Comparison of ENCODE assay signal across 8 cellular contexts in the genomic region with DNA sequence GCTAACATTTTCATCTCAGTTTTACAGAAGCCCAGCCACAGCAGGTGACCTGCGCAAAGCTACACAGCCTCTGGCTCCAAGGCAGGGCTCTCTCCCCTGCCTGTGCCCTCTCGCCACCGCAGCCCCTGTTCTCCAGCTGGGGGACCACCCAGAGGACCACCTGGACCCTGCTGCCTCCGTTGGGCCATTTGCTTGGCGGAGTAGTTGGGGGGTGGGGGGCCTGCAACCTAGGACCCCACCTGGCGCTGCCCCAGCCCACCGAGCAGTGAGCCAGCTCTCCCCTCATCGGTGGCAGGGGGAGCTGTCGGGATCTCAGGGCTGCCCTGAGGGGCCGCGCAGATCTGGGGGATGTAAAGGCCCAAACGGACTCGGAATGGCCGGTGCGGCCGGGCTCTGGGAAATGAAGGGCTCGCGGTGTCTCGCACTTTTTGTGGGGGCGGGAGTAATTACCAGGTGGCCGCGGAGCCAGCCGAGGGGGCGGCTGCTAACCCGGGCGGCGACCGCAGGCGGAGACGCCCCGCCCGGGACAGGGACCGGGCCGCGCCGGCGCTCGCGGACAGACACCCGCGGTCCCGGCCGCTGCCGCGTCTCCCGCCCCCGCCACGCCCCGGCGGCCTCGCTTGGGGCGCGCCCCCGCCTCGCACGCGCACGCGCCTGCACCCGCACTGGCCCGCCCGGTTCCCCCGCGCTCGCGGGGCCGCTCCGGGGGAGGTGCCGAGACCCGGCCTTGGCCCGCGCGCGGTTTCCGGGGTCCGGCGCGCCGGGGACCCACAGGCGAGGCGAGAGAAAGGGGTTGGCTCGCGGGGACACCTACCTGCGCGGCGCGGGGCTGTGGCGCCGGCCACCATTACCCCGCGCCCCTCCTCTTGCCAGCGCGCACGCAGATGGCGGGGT. TPM values are rescaled to one million over a fixed set of nuclear protein-coding genes. Genes with fewer than 3 reads are reported as not detected.
A peak's percentile ranks its signal among the peaks of the same experiment; 100 is the strongest.
DNase-seq lines count a peak whose midpoint lies in the region; ATAC-seq and TF ChIP-seq lines count a peak whose summit lies in the region.

No MANE protein-coding gene starts in this region.

- POLR2A ChIA-PET in CD8-positive, alpha-beta T cell (lab: Charles Lee), result interaction anchor here (0.7 to 3.3 kb wide), 5 partner anchors 9 to 25 kb away, joined by 3 to 25 read pairs (median 4); a partner anchor contains a TSS

- no peaks in the 10 kb centered on the region for H3K27me3 Mint-ChIP-seq in CD8-positive, alpha-beta T cell (ENCODE audit: low read depth)

- peak in 3 of 7 experiments; percentile 36 to 65 (median 57) for DNase-seq in CD8-positive, alpha-beta T cell
- no peak for DNase-seq in vagina (ENCODE audit: extremely low spot score in 2 of 2)
- no peak for DNase-seq in NCI-H1694 treated with DMSO at 0.1 percent for 48 hours (lab: John Stamatoyannopoulos, UW)

- peaks cover 52% of the 10 kb centered on the region for H3K4me1 ChIP-seq in CD8-positive, alpha-beta T cell (ENCODE audit: insufficient read depth, low read length)
- no peaks in the 10 kb centered on the region for H3K4me1 ChIP-seq in endocrine pancreas (ENCODE audit: control insufficient read depth, insufficient read depth, low read length)
- peaks cover 7% of the 10 kb centered on the region for H3K4me1 ChIP-seq in mucosa of stomach (ENCODE audit: control insufficient read depth, insufficient read depth, low read length)
- peaks cover 39% of the 10 kb centered on the region for H3K4me1 ChIP-seq in vagina

- peak overlapping the region; percentile 41 for H3K4me3 ChIP-seq in CD8-positive, alpha-beta T cell (ENCODE audit: low read depth, low read length)
- H3K4me3 ChIP-seq in endocrine pancreas (ENCODE audit: control insufficient read depth, insufficient read depth, low read length), result no peak overlapping the region
- H3K4me3 ChIP-seq in mucosa of stomach (ENCODE audit: low read length), result peak overlapping the region; percentile 15
- peak overlapping the region; percentile 55 to 68 for H3K4me3 ChIP-seq in vagina

- H3K9ac ChIP-seq in endocrine pancreas (ENCODE audit: control insufficient read depth, insufficient read depth, low read length), result peak overlapping the region; percentile 58
- peak overlapping the region; percentile 47 for H3K9ac ChIP-seq in mucosa of stomach (ENCODE audit: low read length)

- CTCF ChIA-PET in CD8-positive, alpha-beta T cell (lab: Charles Lee), result interaction anchor here (0.6 to 3.9 kb wide), 6 partner anchors 10 to 76 kb away, joined by 3 to 20 read pairs (median 8); a partner anchor contains a TSS

- no peak for TF ChIP-seq CTCF in CD8-positive, alpha-beta T cell (IDR thresholded peaks at IDR 0.05)
- no peak for TF ChIP-seq CTCF in vagina (IDR thresholded peaks at IDR 0.05)

- intact Hi-C loops in CD8-positive, alpha-beta T cell (cut with DNase I, micrococcal nuclease), result loop anchor here (1.0 to 10.0 kb wide), 2 partner anchors 10 to 622 kb away; no protein-coding TSS in a partner anchor
- intact Hi-C loops in vagina (cut with DNase I), result no loop called here

- peak overlapping the region; percentile 62 for H3K27ac Mint-ChIP-seq in CD8-positive, alpha-beta T cell

- no peak overlapping the region for H3K27ac ChIP-seq in CD8-positive, alpha-beta T cell (ENCODE audit: low read depth, low read length)
- H3K27ac ChIP-seq in vagina, result peak overlapping the region; percentile 71

- H3K36me3 ChIP-seq in CD8-positive, alpha-beta T cell (ENCODE audit: insufficient read depth, low read length), result no peaks in the 10 kb centered on the region
- H3K36me3 ChIP-seq in endocrine pancreas (ENCODE audit: control insufficient read depth, insufficient read depth, low read length), result no peaks in the 10 kb centered on the region
- H3K36me3 ChIP-seq in mucosa of stomach (ENCODE audit: control insufficient read depth, insufficient read depth, low read length), result no peaks in the 10 kb centered on the region
- H3K36me3 ChIP-seq in vagina, result no peaks in the 10 kb centered on the region

- no peaks in the 10 kb centered on the region for H3K9me3 Mint-ChIP-seq in CD8-positive, alpha-beta T cell

- H3K4me3 Mint-ChIP-seq in CD8-positive, alpha-beta T cell, result peak overlapping the region; percentile 76

- no peaks in the 10 kb centered on the region for H3K36me3 Mint-ChIP-seq in CD8-positive, alpha-beta T cell

- no peak for TF ChIP-seq POLR2A in vagina (IDR thresholded peaks at IDR 0.05)

- peaks cover 62% of the 10 kb centered on the region for H3K4me1 Mint-ChIP-seq in CD8-positive, alpha-beta T cell (ENCODE audit: low read depth)

- H3K9me3 ChIP-seq in CD8-positive, alpha-beta T cell (ENCODE audit: low read length), result no peaks in the 10 kb centered on the region
- no peaks in the 10 kb centered on the region for H3K9me3 ChIP-seq in endocrine pancreas (ENCODE audit: control insufficient read depth, low read length)
- no peaks in the 10 kb centered on the region for H3K9me3 ChIP-seq in mucosa of stomach (ENCODE audit: control insufficient read depth, low read length)
- no peaks in the 10 kb centered on the region for H3K9me3 ChIP-seq in vagina

- ATAC-seq in CD8-positive, alpha-beta T cell, result peak; percentile 39
- peak; percentile 35 for ATAC-seq in HG02642 (IDR thresholded peaks at IDR 0.05; ENCODE audit: poor library complexity, unreplicated experiment)
- ATAC-seq in activated CD4-positive, CD25-positive, alpha-beta regulatory T cell treated with anti-CD3 and anti-CD28 coated beads, Interleukin-2, amount 50 U/mL, for 24 hours, result peak; percentile 24 to 41
- ATAC-seq in HG03432 (IDR thresholded peaks at IDR 0.05; ENCODE audit: unreplicated experiment), result no peak

- no peaks in the 10 kb centered on the region for H3K27me3 ChIP-seq in CD8-positive, alpha-beta T cell (ENCODE audit: insufficient read depth, low read length)
- H3K27me3 ChIP-seq in endocrine pancreas (ENCODE audit: control insufficient read depth, insufficient read depth, low read length), result no peaks in the 10 kb centered on the region
- peaks cover 16% of the 10 kb centered on the region for H3K27me3 ChIP-seq in mucosa of stomach (ENCODE audit: control insufficient read depth, insufficient read depth, low read length)
- H3K27me3 ChIP-seq in vagina, result no peaks in the 10 kb centered on the region

RNA-seq across cellular contexts. Expression of a gene that starts 8.6 kb away (rescaled TPM):
- 1 to 10 TPM; 3.6 to 5.1 TPM for total RNA-seq in CD8-positive, alpha-beta T cell
- total RNA-seq in vagina, result 4.2 TPM
